In genomic region chr1:2786329-2787162, GRCh38 we compare ENCODE assay signal across 8 cellular contexts. TPM values are rescaled to one million over a fixed set of nuclear protein-coding genes. Genes with fewer than 3 reads are reported as not detected.
DNase-seq lines count a peak whose midpoint lies in the region; ATAC-seq and TF ChIP-seq lines count a peak whose summit lies in the region.

No MANE protein-coding gene starts in this region.

- peaks cover 8% of the 10 kb centered on the region for H3K9me3 Mint-ChIP-seq in activated CD8-positive, alpha-beta memory T cell treated with anti-CD3 and anti-CD28 coated beads, Interleukin-2, amount 10 ng/mL, durations not matched to agents 7 days and 5 days (ENCODE audit: low read depth)

- peaks cover 35% of the 10 kb centered on the region for H3K27me3 Mint-ChIP-seq in activated CD8-positive, alpha-beta memory T cell treated with anti-CD3 and anti-CD28 coated beads, Interleukin-2, amount 10 ng/mL, durations not matched to agents 7 days and 5 days

- peaks cover 6% of the 10 kb centered on the region for H3K4me1 Mint-ChIP-seq in activated CD8-positive, alpha-beta memory T cell treated with anti-CD3 and anti-CD28 coated beads, Interleukin-2, amount 10 ng/mL, durations not matched to agents 7 days and 5 days

- TF ChIP-seq POLR2A in esophagus squamous epithelium (IDR thresholded peaks at IDR 0.05) (no peak), gastrocnemius medialis (IDR thresholded peaks at IDR 0.05) (no peak)

- H3K27me3 ChIP-seq in BJ (ENCODE audit: control insufficient read depth, insufficient read depth, low read length) (no peaks in the 10 kb centered on the region), esophagus squamous epithelium (peaks cover 0 to 81% (median 4%) of the 10 kb centered on the region in 4 donors), gastrocnemius medialis (peaks cover 36 to 42% (median 38%) of the 10 kb centered on the region in 3 donors)

- CTCF ChIA-PET in BJ (lab: Yijun Ruan, JAX) = no interaction called here
- CTCF ChIA-PET in activated CD8-positive, alpha-beta memory T cell treated with anti-CD3 and anti-CD28 coated beads, Interleukin-2, amount 10 ng/mL, durations not matched to agents 7 days and 5 days (lab: Charles Lee) = interaction anchor here (0.7 to 2.0 kb wide), 11 partner anchors 9 to 637 kb away, joined by 3 to 11 read pairs (median 4); no protein-coding TSS in a partner anchor

- no peak overlapping the region for H3K27ac Mint-ChIP-seq in activated CD8-positive, alpha-beta memory T cell treated with anti-CD3 and anti-CD28 coated beads, Interleukin-2, amount 10 ng/mL, durations not matched to agents 7 days and 5 days

- peak; percentile 69 for ATAC-seq in activated CD8-positive, alpha-beta memory T cell treated with anti-CD3 and anti-CD28 coated beads, Interleukin-2, amount 10 ng/mL, durations not matched to agents 7 days and 5 days
- no peak for ATAC-seq in gastrocnemius medialis

- 65 to 67% methylated on average over 5 to 8 of the region's 27 CpGs for WGBS in esophagus squamous epithelium, 2 donors

- POLR2A ChIA-PET in BJ (lab: Charles Lee) = no interaction called here

- H3K27ac ChIP-seq in esophagus squamous epithelium (no peak overlapping the region), gastrocnemius medialis (no peak overlapping the region)

- H3K4me1 ChIP-seq in esophagus squamous epithelium (peaks cover 0 to 12% (median 0%) of the 10 kb centered on the region in 3 donors), gastrocnemius medialis (no peaks in the 10 kb centered on the region)

- TF ChIP-seq CTCF in BJ (IDR thresholded peaks at IDR 0.05; ENCODE audit: insufficient read depth, low read depth, low read length) (peak; percentile 21; the same call in 1 of the 2 replicates), esophagus squamous epithelium (IDR thresholded peaks at IDR 0.05) (peak; percentile 46 to 68 (median 56)), gastrocnemius medialis (IDR thresholded peaks at IDR 0.05 in 4 of 5, conservative IDR thresholded peaks at IDR 0.05 in 1 of 5) (peak; percentile 2 to 60 (median 54))

- intact Hi-C loops in esophagus squamous epithelium (cut with DNase I) (no loop called here), gastrocnemius medialis (cut with DNase I; ENCODE audit: low total_unique reads) (loop anchor here (1.0 kb wide), 1 partner anchor 372 kb away; no protein-coding TSS in a partner anchor)

- in situ Hi-C loops in gastrocnemius medialis (cut with MboI; ENCODE audit: low sequenced_read_pairs in 4 of 4) = loop anchor here in 1 of 4 donors (25.0 kb wide), 1 partner anchor 374 kb away; the partner anchor contains the start of gene PEX10

- no peak overlapping the region for H3K4me3 ChIP-seq in BJ (ENCODE audit: low read depth, low read length)
- H3K4me3 ChIP-seq in Jurkat, Clone E6-1 (ENCODE audit: low read length) = no peak overlapping the region
- no peak overlapping the region for H3K4me3 ChIP-seq in esophagus squamous epithelium
- no peak overlapping the region for H3K4me3 ChIP-seq in gastrocnemius medialis

- H3K36me3 ChIP-seq in BJ (ENCODE audit: control insufficient read depth, insufficient read depth, low read length) (no peaks in the 10 kb centered on the region), esophagus squamous epithelium (no peaks in the 10 kb centered on the region), gastrocnemius medialis (no peaks in the 10 kb centered on the region)

- DNase-seq in BJ (ENCODE audit: low read depth) (no peak), esophagus squamous epithelium (lab: John Stamatoyannopoulos, UW) (no peak), gastrocnemius medialis (no peak), MV-4-11 (lab: John Stamatoyannopoulos, UW) (no peak), DMS114 treated with DMSO at 0.1 percent for 48 hours (lab: John Stamatoyannopoulos, UW; ENCODE audit: unreplicated experiment) (no peak), NCI-H1048 (lab: John Stamatoyannopoulos, UW) (no peak)
- peak; percentile 1 for DNase-seq in Jurkat, Clone E6-1 (ENCODE audit: low read depth, low spot score)
- DNase-seq in activated CD8-positive, alpha-beta memory T cell treated with anti-CD3 and anti-CD28 coated beads, Interleukin-2, amount 10 ng/mL, durations not matched to agents 7 days and 5 days = peak; percentile 74

- H3K4me3 Mint-ChIP-seq in activated CD8-positive, alpha-beta memory T cell treated with anti-CD3 and anti-CD28 coated beads, Interleukin-2, amount 10 ng/mL, durations not matched to agents 7 days and 5 days = no peak overlapping the region

- H3K9me3 ChIP-seq in esophagus squamous epithelium (peaks cover 0 to 5% (median 4%) of the 10 kb centered on the region in 3 donors), gastrocnemius medialis (peaks cover 0 to 5% (median 4%) of the 10 kb centered on the region in 3 donors)

- H3K36me3 Mint-ChIP-seq in activated CD8-positive, alpha-beta memory T cell treated with anti-CD3 and anti-CD28 coated beads, Interleukin-2, amount 10 ng/mL, durations not matched to agents 7 days and 5 days = peaks cover 5% of the 10 kb centered on the region

RNA-seq across cellular contexts. Expression of gene TTC34, which starts 14.9 kb away (rescaled TPM):
- polyA plus RNA-seq in BJ (2011; rRNA removed) = 0.09 and 0.11 TPM in 2 replicates
- 0.71 and 0.82 TPM in 2 replicates for polyA minus RNA-seq in BJ (2011; rRNA and poly(A)+ RNA removed)
- 0.39 TPM for polyA plus RNA-seq in Jurkat, Clone E6-1 (2012; ENCODE audit: insufficient read depth, insufficient read length)
- 1 to 10 TPM; 1.1 TPM for total RNA-seq in activated CD8-positive, alpha-beta memory T cell treated with anti-CD3 and anti-CD28 coated beads, Interleukin-2, amount 10 ng/mL, durations not matched to agents 7 days and 5 days
- under 1 TPM in 3 of 4 donors, not detected in 1; 0.04 to 0.19 (median 0.15) TPM for total RNA-seq in esophagus squamous epithelium
- total RNA-seq in gastrocnemius medialis = not detected

Comparison
In these comparisons a context has a peak if more than half of its experiments do, and no peak if none do; other contexts are left out.
1. DNase-seq: peak in Jurkat, Clone E6-1 (single experiment) and activated CD8-positive, alpha-beta memory T cell treated with anti-CD3 and anti-CD28 coated beads, Interleukin-2, amount 10 ng/mL, durations not matched to agents 7 days and 5 days (single experiment); none in BJ (single experiment), esophagus squamous epithelium (single experiment), gastrocnemius medialis (0 of 2), MV-4-11 (single experiment), DMS114 treated with DMSO at 0.1 percent for 48 hours (single experiment) and NCI-H1048 (single experiment).
2. Peak in every context shown above with its lines, with median percentiles within 50 percentile points of each other: CTCF ChIP-seq.